ENCODE assay signal across 8 cellular contexts in the genomic region with DNA sequence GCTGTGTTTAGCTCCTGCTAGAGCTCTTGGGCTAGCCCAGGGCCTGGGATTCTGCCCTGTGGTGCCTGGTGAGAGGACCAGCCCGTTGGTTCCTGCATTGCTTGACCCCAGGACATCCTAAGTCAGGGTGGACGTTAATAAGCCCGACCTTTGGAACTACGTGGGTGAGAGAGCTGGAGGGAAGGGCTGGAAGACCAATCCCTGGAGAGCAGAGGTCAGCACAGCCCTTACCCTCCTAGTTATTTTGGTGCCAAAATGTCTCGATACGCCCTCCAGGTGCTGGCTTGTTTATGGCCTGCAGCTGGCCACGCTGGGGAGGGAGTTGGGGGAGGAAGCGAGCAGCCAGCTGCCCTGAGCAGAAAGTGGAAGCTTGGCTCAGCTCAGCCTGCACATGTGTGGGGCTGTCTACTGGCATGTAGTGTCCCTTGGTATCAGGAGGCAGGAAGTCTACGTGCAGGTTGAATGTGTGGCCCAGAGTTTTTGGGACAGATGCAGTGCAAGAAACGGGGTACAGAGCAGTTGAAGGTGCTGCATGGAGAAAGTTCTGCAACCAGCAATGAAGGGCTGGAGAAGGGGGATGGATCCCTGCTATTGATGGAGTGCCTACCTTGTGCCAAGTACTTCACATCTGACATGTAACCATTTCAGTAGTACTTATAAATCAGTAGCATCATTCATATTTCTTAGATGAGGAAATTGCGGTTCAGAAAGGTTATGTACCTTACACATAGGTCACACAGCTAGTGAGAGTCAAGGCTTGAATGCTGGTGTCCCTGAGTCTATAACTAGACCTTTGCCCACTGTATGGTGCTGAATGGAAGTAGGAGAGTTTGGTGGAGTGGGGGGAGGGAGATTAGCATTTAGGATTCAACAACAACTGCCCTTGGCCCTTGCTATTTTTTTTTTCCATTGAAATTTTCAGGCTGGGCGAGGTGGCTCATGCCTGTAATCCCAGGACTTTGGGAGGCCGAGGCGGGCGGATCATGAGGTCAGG. TPM values are rescaled to one million over a fixed set of nuclear protein-coding genes. Genes with fewer than 3 reads are reported as not detected.
DNase-seq lines count a peak whose midpoint lies in the region; ATAC-seq, FAIRE-seq and TF ChIP-seq lines count a peak whose summit lies in the region.

No MANE protein-coding gene starts in this region.

- H3K4me3 Mint-ChIP-seq in T-helper 17 cell: peak overlapping the region; percentile 28

- peak; percentile 8 for DNase-seq in NCI-H2227 treated with DMSO at 0.1 percent for 48 hours (lab: John Stamatoyannopoulos, UW)
- DNase-seq in NCI-H2227 (lab: John Stamatoyannopoulos, UW; ENCODE audit: unreplicated experiment): no peak
- no peak for DNase-seq in T-helper 17 cell
- peak; percentile 61 for DNase-seq in midbrain (lab: John Stamatoyannopoulos, UW)
- no peak for DNase-seq in stimulated activated CD4-positive, alpha-beta T cell treated with anti-CD3 and anti-CD28 coated beads, Interleukin-4, amount 100 ng/mL, for 1 hour
- DNase-seq in D721Med (ENCODE audit: insufficient read length, low spot score): no peak
- DNase-seq in activated CD4-positive, alpha-beta T cell treated with anti-CD3 and anti-CD28 coated beads for 48 hours: no peak

- H3K27ac Mint-ChIP-seq in T-helper 17 cell: peak overlapping the region; percentile 34

- FAIRE-seq in D721Med (lab: Jason Lieb, UNC): no peak

- peaks cover 17% of the 10 kb centered on the region for H3K27me3 Mint-ChIP-seq in T-helper 17 cell

- peaks cover 29% of the 10 kb centered on the region for H3K4me1 Mint-ChIP-seq in T-helper 17 cell

- peak; percentile 38 for ATAC-seq in HG02973 (IDR thresholded peaks at IDR 0.05; ENCODE audit: unreplicated experiment)
- ATAC-seq in T-helper 17 cell: no peak

- no peak for TF ChIP-seq CTCF in D721Med (IDR thresholded peaks at IDR 0.05; ENCODE audit: insufficient read depth, missing control alignments)

- no peaks in the 10 kb centered on the region for H3K9me3 ChIP-seq in T-helper 17 cell (ENCODE audit: control insufficient read depth, low read length, poor library complexity, severe bottlenecking)

- H3K36me3 Mint-ChIP-seq in T-helper 17 cell (ENCODE audit: low read depth): peaks cover 8% of the 10 kb centered on the region

RNA-seq across cellular contexts. Expression of gene DGKD, which starts 5.0 kb away (rescaled TPM):
- 100 to 1,000 TPM; 148 to 170 TPM for total RNA-seq in T-helper 17 cell

RNA-seq across cellular contexts. Expression of gene SAG, which starts 41.7 kb away (rescaled TPM):
- under 1 TPM; 0.10 to 0.25 TPM for total RNA-seq in T-helper 17 cell

Comparison
In these comparisons a context has a peak if more than half of its experiments do, and no peak if none do; other contexts are left out.
1. DNase-seq: peak in NCI-H2227 treated with DMSO at 0.1 percent for 48 hours (single experiment) and midbrain (single experiment); none in NCI-H2227 (single experiment), T-helper 17 cell (0 of 3), stimulated activated CD4-positive, alpha-beta T cell treated with anti-CD3 and anti-CD28 coated beads, Interleukin-4, amount 100 ng/mL, for 1 hour (single experiment), D721Med (single experiment) and activated CD4-positive, alpha-beta T cell treated with anti-CD3 and anti-CD28 coated beads for 48 hours (single experiment).